ENCODE assay signal across 8 cellular contexts in the genomic region with DNA sequence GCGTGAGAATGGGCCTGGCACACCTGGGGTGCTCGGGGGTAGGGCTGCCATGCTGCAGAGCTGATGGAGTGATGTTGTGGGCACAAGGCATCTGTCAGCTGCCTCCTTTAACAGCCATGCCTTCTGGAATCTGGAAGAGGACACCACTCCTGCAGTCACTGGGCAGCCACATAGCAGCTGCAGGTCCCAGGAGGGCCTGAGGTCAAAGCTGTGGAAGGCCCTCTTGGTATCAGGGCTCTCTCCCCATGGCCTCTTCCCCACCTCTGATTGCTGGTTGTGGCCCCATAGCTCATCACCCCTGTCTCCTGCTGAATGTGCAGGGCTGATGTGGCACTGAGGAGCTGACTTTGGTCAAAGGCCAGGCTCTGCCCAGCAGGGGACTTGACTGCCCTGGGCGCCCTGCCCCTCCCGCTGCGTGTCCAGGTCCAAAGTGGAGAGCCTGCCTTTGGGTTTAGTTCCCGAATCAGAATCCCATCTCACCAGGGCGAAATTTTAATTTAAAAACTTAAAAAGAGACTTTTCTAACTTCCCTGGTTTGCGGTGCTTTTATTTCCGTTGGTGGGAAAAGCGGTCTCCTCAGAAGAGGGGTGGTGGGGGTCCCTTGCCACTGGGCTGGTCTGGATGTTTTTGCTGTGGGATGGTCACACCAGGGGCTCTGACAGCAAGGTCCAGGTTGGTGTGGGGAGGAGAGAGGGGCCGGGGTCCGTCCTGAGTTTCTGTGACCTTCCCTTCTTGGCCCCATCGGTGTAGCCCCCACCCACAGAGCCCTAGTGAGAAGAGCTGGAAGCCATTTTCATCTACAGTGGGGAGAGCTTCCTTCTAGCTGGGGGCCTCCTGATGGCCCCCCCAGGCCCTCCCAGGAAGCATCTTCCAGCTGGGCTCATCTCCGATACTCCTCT. TPM values are rescaled to one million over a fixed set of nuclear protein-coding genes. Genes with fewer than 3 reads are reported as not detected.
DNase-seq lines count a peak whose midpoint lies in the region; ATAC-seq and TF ChIP-seq lines count a peak whose summit lies in the region.

No MANE protein-coding gene starts in this region.

- ATAC-seq in thoracic aorta (ENCODE audit: insufficient number of reproducible peaks, low FRiP score, low read depth) (no peak), GM18519 (IDR thresholded peaks at IDR 0.05; ENCODE audit: low FRiP score, unreplicated experiment) (no peak)

- peaks cover 35% of the 10 kb centered on the region for H3K79me2 ChIP-seq in hepatocyte

- H3K27me3 ChIP-seq in hepatocyte, result no peaks in the 10 kb centered on the region
- no peaks in the 10 kb centered on the region for H3K27me3 ChIP-seq in thoracic aorta (replicated peaks; ENCODE audit: insufficient read depth)
- H3K27me3 ChIP-seq in MG63, result no peaks in the 10 kb centered on the region

- peaks cover 66% of the 10 kb centered on the region for H3K4me1 Mint-ChIP-seq in activated naive CD4-positive, alpha-beta T cell treated with anti-CD3 and anti-CD28 coated beads, Interleukin-2, amount 10 ng/mL, durations not matched to agents 7 days and 5 days

- H2AFZ ChIP-seq in hepatocyte, result no peak overlapping the region

- no peaks in the 10 kb centered on the region for H4K20me1 ChIP-seq in hepatocyte (ENCODE audit: insufficient read depth, poor library complexity, severe bottlenecking)

- H3K27ac Mint-ChIP-seq in activated naive CD4-positive, alpha-beta T cell treated with anti-CD3 and anti-CD28 coated beads, Interleukin-2, amount 10 ng/mL, durations not matched to agents 7 days and 5 days, result peak overlapping the region; percentile 93

- 92% methylated on average over 14 of the region's 14 CpGs for WGBS in hepatocyte (ENCODE audit: low lambda C conversion rate, missing lambda C conversion rate)

- H3K4me3 Mint-ChIP-seq in activated naive CD4-positive, alpha-beta T cell treated with anti-CD3 and anti-CD28 coated beads, Interleukin-2, amount 10 ng/mL, durations not matched to agents 7 days and 5 days, result peak overlapping the region; percentile 96

- H3K9me3 ChIP-seq in hepatocyte (ENCODE audit: low read depth) (no peaks in the 10 kb centered on the region), thoracic aorta (no peaks in the 10 kb centered on the region), MG63 (no peaks in the 10 kb centered on the region)

- H3K4me1 ChIP-seq in hepatocyte (ENCODE audit: insufficient read depth) (peaks cover 23% of the 10 kb centered on the region), thoracic aorta (ENCODE audit: control insufficient read depth in 1 of 2, low read depth in 2 of 2) (peaks cover 38 to 47% of the 10 kb centered on the region in 2 donors)

- no peak overlapping the region for H3K27ac ChIP-seq in hepatocyte
- no peak overlapping the region for H3K27ac ChIP-seq in thoracic aorta

- H3K36me3 ChIP-seq in hepatocyte (replicated peaks; ENCODE audit: insufficient read depth, low read depth) (no peaks in the 10 kb centered on the region), thoracic aorta (peaks cover 4% of the 10 kb centered on the region), MG63 (peaks cover 8% of the 10 kb centered on the region; the same call in 1 of the 2 replicates)

- H3K4me2 ChIP-seq in hepatocyte, result peak overlapping the region; percentile 60

- no peak for TF ChIP-seq CTCF in hepatocyte (IDR thresholded peaks at IDR 0.05; ENCODE audit: poor library complexity)
- no peak for TF ChIP-seq CTCF in thoracic aorta (IDR thresholded peaks at IDR 0.05)

- peaks cover 50% of the 10 kb centered on the region for H3K36me3 Mint-ChIP-seq in activated naive CD4-positive, alpha-beta T cell treated with anti-CD3 and anti-CD28 coated beads, Interleukin-2, amount 10 ng/mL, durations not matched to agents 7 days and 5 days

- CTCF ChIA-PET in activated naive CD4-positive, alpha-beta T cell treated with anti-CD3 and anti-CD28 coated beads, Interleukin-2, amount 10 ng/mL, durations not matched to agents 7 days and 5 days (lab: Charles Lee), result interaction anchor here (0.8 to 2.7 kb wide), 6 partner anchors 15 to 149 kb away, joined by 3 to 11 read pairs (median 3); no protein-coding TSS in a partner anchor

- no peaks in the 10 kb centered on the region for H3K9me2 ChIP-seq in hepatocyte (replicated peaks; ENCODE audit: insufficient read depth)

- no peaks in the 10 kb centered on the region for H3K9me3 Mint-ChIP-seq in activated naive CD4-positive, alpha-beta T cell treated with anti-CD3 and anti-CD28 coated beads, Interleukin-2, amount 10 ng/mL, durations not matched to agents 7 days and 5 days

- H3K4me3 ChIP-seq in hepatocyte (no peak overlapping the region), thoracic aorta (peak overlapping the region; percentile 60), MG63 (no peak overlapping the region)

- DNase-seq in activated naive CD4-positive, alpha-beta T cell treated with anti-CD3 and anti-CD28 coated beads, Interleukin-2, amount 10 ng/mL, durations not matched to agents 7 days and 5 days, result peak; percentile 50
- DNase-seq in activated naive CD4-positive, alpha-beta T cell (lab: John Stamatoyannopoulos, UW), result no peak
- DNase-seq in NAMALWA (ENCODE audit: low spot score) (peak; percentile 61), hepatocyte (ENCODE audit: low spot score) (no peak), thoracic aorta (ENCODE audit: low spot score) (no peak), mesenteric fat pad (ENCODE audit: low spot score) (no peak), MG63 (no peak)

- H3K27me3 Mint-ChIP-seq in activated naive CD4-positive, alpha-beta T cell treated with anti-CD3 and anti-CD28 coated beads, Interleukin-2, amount 10 ng/mL, durations not matched to agents 7 days and 5 days, result peaks cover 10% of the 10 kb centered on the region

RNA-seq across cellular contexts. Expression of a gene that starts 5.9 kb away (rescaled TPM):
- total RNA-seq in hepatocyte (10.2 and 10.8 TPM in 2 replicates), thoracic aorta (10 to 100 TPM in 1 of 2 donors, 1 to 10 TPM in 1; 9.9 to 14.9 TPM), mesenteric fat pad (59.2 TPM)
- 13.1 and 16.4 TPM in 2 replicates for polyA plus RNA-seq in hepatocyte
- 1.2 and 7.0 TPM in 2 replicates for total RNA-seq in MG63 (2014; rRNA removed; shearing (Covaris generic); ENCODE audit: low replicate concordance)

RNA-seq across cellular contexts. Expression of a gene that starts 30.7 kb away (rescaled TPM):
- total RNA-seq in hepatocyte, result 8.6 and 8.9 TPM in 2 replicates
- 4.8 and 5.0 TPM in 2 replicates for polyA plus RNA-seq in hepatocyte
- total RNA-seq in thoracic aorta, result 1 to 10 TPM in 1 of 2 donors, under 1 TPM in 1; 0.41 to 1.9 TPM
- total RNA-seq in mesenteric fat pad, result 28.0 TPM
- 0.40 and 0.94 TPM in 2 replicates for total RNA-seq in MG63 (2014; rRNA removed; shearing (Covaris generic); ENCODE audit: low replicate concordance)

RNA-seq across cellular contexts. Expression of a gene that starts 37.1 kb away (rescaled TPM):
- total RNA-seq in hepatocyte, result 2.8 and 3.6 TPM in 2 replicates
- polyA plus RNA-seq in hepatocyte, result 2.3 and 2.9 TPM in 2 replicates
- 1 to 10 TPM; 6.1 to 6.9 TPM for total RNA-seq in thoracic aorta
- total RNA-seq in mesenteric fat pad, result 1.3 TPM
- 0.92 and 3.4 TPM in 2 replicates for total RNA-seq in MG63 (2014; rRNA removed; shearing (Covaris generic); ENCODE audit: low replicate concordance)

Comparison
In these comparisons a context has a peak if more than half of its experiments do, and no peak if none do; other contexts are left out.
1. DNase-seq: peak in activated naive CD4-positive, alpha-beta T cell treated with anti-CD3 and anti-CD28 coated beads, Interleukin-2, amount 10 ng/mL, durations not matched to agents 7 days and 5 days (single experiment) and NAMALWA (single experiment); none in activated naive CD4-positive, alpha-beta T cell (0 of 4), hepatocyte (single experiment), thoracic aorta (single experiment), mesenteric fat pad (single experiment) and MG63 (single experiment).